Comparison of ENCODE assay signal across 23 cellular contexts in the genomic region with DNA sequence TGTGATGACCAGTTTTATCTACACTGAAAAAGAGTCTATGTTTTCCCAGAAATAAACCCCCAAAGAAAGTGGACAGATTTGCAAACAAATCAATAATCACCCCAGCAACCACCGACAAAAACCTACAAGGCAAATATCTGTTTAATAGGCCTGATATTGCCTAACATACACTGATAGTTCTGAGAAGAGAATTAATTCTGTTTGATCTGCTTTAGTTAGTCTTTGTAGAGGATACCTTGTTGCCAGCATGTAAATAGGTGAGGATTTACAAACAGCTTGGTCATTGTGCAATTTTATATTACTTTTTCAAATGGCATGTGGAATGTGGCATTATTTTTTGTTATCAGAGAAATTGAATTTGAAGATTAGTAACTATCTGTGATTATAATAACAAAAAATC.
"Had no signal": no experiment of that assay in that cellular context is flagged by ENCODE, and none has a peak within 500 bp of the region (broad histone marks: within the 10 kb centered on the region; RNA-seq: fewer than 3 reads in every experiment).

No MANE protein-coding gene starts in this region.

- H3K9me3 ChIP-seq: MG63 had no signal

- H3K27ac Mint-ChIP-seq: T-helper 17 cell had no signal

- H3K27me3 Mint-ChIP-seq: T-helper 17 cell had no signal

- H3K36me3 ChIP-seq: MG63 had no signal

- DNase-seq: IMR-90; Karpas-422; KG1; MG63; NCI-H1105; NCI-H1417; NCI-H1436 treated with DMSO at 0.1 percent for 48 hours; NCI-H187; NCI-H2029; NCI-H2081 treated with DMSO at 0.1 percent for 48 hours; NCI-H2171; NCI-H226; NCI-H524; NCI-H526 treated with DMSO at 0.1 percent for 48 hours; NCI-H748 treated with DMSO at 0.1 percent for 48 hours; NK-92 treated with Interleukin-12 subunit alpha and Interleukin-12 subunit beta, amount 100 ng/mL, for 24 hours; PC-3; SHP77; T-helper 1 cell; T-helper 17 cell had no signal

- H3K27me3 ChIP-seq: MG63 had no signal

- H3K4me3 ChIP-seq: MG63 had no signal

- ATAC-seq: Panc1, PC-3, SK-N-SH treated with all-trans-retinoic acid at 6 μM for 48 hours, T-helper 17 cell had no signal

- H3K4me3 Mint-ChIP-seq: T-helper 17 cell had no signal

- H3K4me1 Mint-ChIP-seq: T-helper 17 cell had no signal

- H3K27ac ChIP-seq: RWPE1 had no signal
